Comparison of ENCODE assay signal across 8 cellular contexts in the genomic region with DNA sequence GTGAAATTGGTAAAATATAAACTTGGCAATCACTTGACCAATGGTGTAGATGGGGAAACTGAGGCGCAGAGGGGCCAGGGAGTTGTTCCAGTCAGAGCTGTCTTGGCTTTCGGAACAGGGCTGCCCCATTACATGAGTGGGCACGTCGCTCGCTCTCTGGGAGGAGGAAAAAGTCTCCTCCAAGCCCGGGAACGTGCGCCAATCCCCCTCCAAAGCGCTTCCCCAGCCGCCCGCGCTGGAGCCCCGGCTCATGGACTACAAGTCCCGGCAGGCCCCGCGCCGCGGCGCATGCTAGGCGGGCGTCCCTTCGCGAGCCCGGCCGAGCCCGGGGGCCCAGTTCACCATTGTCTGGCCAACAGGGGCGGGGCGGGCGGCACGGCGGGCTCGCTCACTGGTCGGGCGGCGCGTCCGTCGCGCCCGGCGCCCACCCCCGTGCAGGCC. TPM values are rescaled to one million over a fixed set of nuclear protein-coding genes. Genes with fewer than 3 reads are reported as not detected.
DNase-seq lines count a peak whose midpoint lies in the region; ATAC-seq and TF ChIP-seq lines count a peak whose summit lies in the region.

No MANE protein-coding gene starts in this region.

- H3K4me3 Mint-ChIP-seq in HFFc6, result peak overlapping the region; percentile 83

- WGBS in SK-N-SH (ENCODE audit: low lambda C conversion rate), result 4% methylated on average over 4 of the region's 42 CpGs

- peaks cover 9 to 22% of the 10 kb centered on the region in 2 experiments; a peak in 2 of 4 replicates for H3K4me1 ChIP-seq in SK-N-SH (ENCODE audit: control insufficient read depth in 1 of 2, insufficient read depth in 2 of 2, low read depth in 1 of 2, low read length in 1 of 2)

- H2AFZ ChIP-seq in SK-N-SH (ENCODE audit: low read depth), result peak overlapping the region; percentile 90

- no peaks in the 10 kb centered on the region for H3F3A ChIP-seq in SK-N-SH (replicated peaks; ENCODE audit: insufficient read depth)

- peak overlapping the region; percentile 43 to 61; a peak in 3 of 4 replicates for H3K4me3 ChIP-seq in SK-N-SH (ENCODE audit: low read depth in 2 of 2, low read length in 1 of 2)

- peak overlapping the region; percentile 86 for H3K27ac Mint-ChIP-seq in HFFc6

- H3K9me2 ChIP-seq in SK-N-SH, result no peaks in the 10 kb centered on the region

- peaks cover 53% of the 10 kb centered on the region for H3K4me1 Mint-ChIP-seq in HFFc6 (ENCODE audit: low read depth)

- no peak for TF ChIP-seq RAD21 in SK-N-SH (IDR thresholded peaks at IDR 0.05; ENCODE audit: low read length)

- no peaks in the 10 kb centered on the region for H3K9me3 Mint-ChIP-seq in HFFc6

- in situ Hi-C loops in G401 (cut with HindIII; ENCODE audit: low sequenced_read_pairs), result no loop called here

- H3K9ac ChIP-seq in SK-N-SH, result peak overlapping the region; percentile 26; the same call in 1 of the 2 replicates

- DNase-seq in G401 (ENCODE audit: low spot score) (peak; percentile 94), HFFc6 (peak; percentile 93), NCI-H1048 (lab: John Stamatoyannopoulos, UW) (peak; percentile 88), SK-N-SH (peak; percentile 100), globus pallidus (ENCODE audit: low spot score) (peak; percentile 95), omental fat pad (ENCODE audit: low spot score) (peak; percentile 91), superior temporal gyrus (ENCODE audit: extremely low spot score) (peak; percentile 90)
- DNase-seq in activated naive CD4-positive, alpha-beta T cell treated with anti-CD3 and anti-CD28 coated beads, Interleukin-2, amount 50 U/mL, for 16 hours, result peak; percentile 96

- no peak overlapping the region; a peak in 1 of 4 replicates for H3K27ac ChIP-seq in SK-N-SH (ENCODE audit: low read depth in 2 of 2, low read length in 1 of 2)

- POLR2A ChIA-PET in SK-N-SH (lab: Yijun Ruan, JAX), result no interaction called here

- H3K4me2 ChIP-seq in SK-N-SH, result peak overlapping the region; percentile 57

- peaks cover 6% of the 10 kb centered on the region for H3K36me3 Mint-ChIP-seq in HFFc6 (ENCODE audit: low read depth)

- ATAC-seq in omental fat pad (ENCODE audit: low FRiP score), result peak; percentile 96

- H3K36me3 ChIP-seq in SK-N-SH (replicated peaks in 1 of 2; ENCODE audit: control insufficient read depth in 1 of 2, insufficient read depth in 2 of 2, low read length in 1 of 2), result no peaks in the 10 kb centered on the region

- TF ChIP-seq CTCF in HFFc6 (IDR thresholded peaks at IDR 0.05) (no peak), SK-N-SH (IDR thresholded peaks at IDR 0.05) (no peak), omental fat pad (IDR thresholded peaks at IDR 0.05) (no peak)

- peaks cover 40% of the 10 kb centered on the region for H3K79me2 ChIP-seq in SK-N-SH (ENCODE audit: insufficient read depth)

- H3K9me3 ChIP-seq in SK-N-SH, result no peaks in the 10 kb centered on the region

- 0 out of 2 replicates have a peak, but pooled peaks cover 17% of the 10 kb centered on the region for H4K20me1 ChIP-seq in SK-N-SH (ENCODE audit: insufficient read depth)

- CTCF ChIA-PET in SK-N-SH (lab: Yijun Ruan, JAX), result interaction anchor here (0.7 to 3.3 kb wide), 3 partner anchors 8 to 83 kb away, joined by 3 to 13 read pairs (median 6); no protein-coding TSS in a partner anchor

- TF ChIP-seq EP300 in SK-N-SH (IDR thresholded peaks at IDR 0.05; ENCODE audit: borderline replicate concordance in 1 of 2, low read depth in 1 of 2, low read length in 1 of 2), result no peak

- H3K27me3 Mint-ChIP-seq in HFFc6 (ENCODE audit: insufficient read depth), result no peaks in the 10 kb centered on the region; the same call in 1 of the 2 replicates

- H3K27me3 ChIP-seq in SK-N-SH (ENCODE audit: insufficient read depth), result no peaks in the 10 kb centered on the region

TF ChIP-seq in SK-N-SH, 30 proteins besides CTCF, POLR2A, EP300 and RAD21 (continues in another document):
- TF ChIP-seq, protein P1, sequence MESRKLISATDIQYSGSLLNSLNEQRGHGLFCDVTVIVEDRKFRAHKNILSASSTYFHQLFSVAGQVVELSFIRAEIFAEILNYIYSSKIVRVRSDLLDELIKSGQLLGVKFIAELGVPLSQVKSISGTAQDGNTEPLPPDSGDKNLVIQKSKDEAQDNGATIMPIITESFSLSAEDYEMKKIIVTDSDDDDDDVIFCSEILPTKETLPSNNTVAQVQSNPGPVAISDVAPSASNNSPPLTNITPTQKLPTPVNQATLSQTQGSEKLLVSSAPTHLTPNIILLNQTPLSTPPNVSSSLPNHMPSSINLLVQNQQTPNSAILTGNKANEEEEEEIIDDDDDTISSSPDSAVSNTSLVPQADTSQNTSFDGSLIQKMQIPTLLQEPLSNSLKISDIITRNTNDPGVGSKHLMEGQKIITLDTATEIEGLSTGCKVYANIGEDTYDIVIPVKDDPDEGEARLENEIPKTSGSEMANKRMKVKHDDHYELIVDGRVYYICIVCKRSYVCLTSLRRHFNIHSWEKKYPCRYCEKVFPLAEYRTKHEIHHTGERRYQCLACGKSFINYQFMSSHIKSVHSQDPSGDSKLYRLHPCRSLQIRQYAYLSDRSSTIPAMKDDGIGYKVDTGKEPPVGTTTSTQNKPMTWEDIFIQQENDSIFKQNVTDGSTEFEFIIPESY (IDR thresholded peaks at IDR 0.05; ENCODE audit: borderline replicate concordance, low read depth), result no peak
- TF ChIP-seq, protein P2, sequence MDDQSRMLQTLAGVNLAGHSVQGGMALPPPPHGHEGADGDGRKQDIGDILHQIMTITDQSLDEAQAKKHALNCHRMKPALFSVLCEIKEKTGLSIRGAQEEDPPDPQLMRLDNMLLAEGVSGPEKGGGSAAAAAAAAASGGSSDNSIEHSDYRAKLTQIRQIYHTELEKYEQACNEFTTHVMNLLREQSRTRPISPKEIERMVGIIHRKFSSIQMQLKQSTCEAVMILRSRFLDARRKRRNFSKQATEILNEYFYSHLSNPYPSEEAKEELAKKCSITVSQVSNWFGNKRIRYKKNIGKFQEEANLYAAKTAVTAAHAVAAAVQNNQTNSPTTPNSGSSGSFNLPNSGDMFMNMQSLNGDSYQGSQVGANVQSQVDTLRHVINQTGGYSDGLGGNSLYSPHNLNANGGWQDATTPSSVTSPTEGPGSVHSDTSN (IDR thresholded peaks at IDR 0.05), result peak; percentile 92
- TF ChIP-seq TAF1 (IDR thresholded peaks at IDR 0.05; ENCODE audit: borderline replicate concordance, low read depth, low read length), result no peak
- no peak for TF ChIP-seq GATA2 (CRISPR knock-in tag; IDR thresholded peaks at IDR 0.05)
- TF ChIP-seq, protein P3, sequence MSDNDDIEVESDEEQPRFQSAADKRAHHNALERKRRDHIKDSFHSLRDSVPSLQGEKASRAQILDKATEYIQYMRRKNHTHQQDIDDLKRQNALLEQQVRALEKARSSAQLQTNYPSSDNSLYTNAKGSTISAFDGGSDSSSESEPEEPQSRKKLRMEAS (IDR thresholded peaks at IDR 0.05; ENCODE audit: low read depth), result peak; percentile 41; the same call in 1 of the 2 replicates
- TF ChIP-seq FOXM1 (IDR thresholded peaks at IDR 0.05; ENCODE audit: low read depth), result no peak
- TF ChIP-seq, protein P4, sequence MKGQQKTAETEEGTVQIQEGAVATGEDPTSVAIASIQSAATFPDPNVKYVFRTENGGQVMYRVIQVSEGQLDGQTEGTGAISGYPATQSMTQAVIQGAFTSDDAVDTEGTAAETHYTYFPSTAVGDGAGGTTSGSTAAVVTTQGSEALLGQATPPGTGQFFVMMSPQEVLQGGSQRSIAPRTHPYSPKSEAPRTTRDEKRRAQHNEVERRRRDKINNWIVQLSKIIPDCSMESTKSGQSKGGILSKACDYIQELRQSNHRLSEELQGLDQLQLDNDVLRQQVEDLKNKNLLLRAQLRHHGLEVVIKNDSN (IDR thresholded peaks at IDR 0.05; ENCODE audit: borderline replicate concordance, low read depth), result no peak
- TF ChIP-seq YY1 (IDR thresholded peaks at IDR 0.05; ENCODE audit: low read depth), result no peak
- peak; percentile 22; the same call in 1 of the 2 replicates for TF ChIP-seq ELF1 (IDR thresholded peaks at IDR 0.05)
- TF ChIP-seq FOXJ3 (CRISPR knock-in tag; IDR thresholded peaks at IDR 0.05), result no peak
- TF ChIP-seq SIN3A (IDR thresholded peaks at IDR 0.05; ENCODE audit: borderline replicate concordance, low read depth, low read length), result no peak

RNA-seq across cellular contexts. Expression of a gene that starts 0.3 kb away (rescaled TPM):
- total RNA-seq in G401 (2014; rRNA removed; shearing (Covaris generic)), result 67.1 and 74.6 TPM in 2 replicates
- total RNA-seq in HFFc6 (2021; fragmentation: NEBNext Ultra II Directional; extraction: Animal tissue kit (Norgen Biotek cat#: 25700)), result 10 to 100 TPM; 38.0 to 50.8 (median 41.0) TPM
- 29.5 and 31.4 TPM in 2 replicates for polyA plus RNA-seq in SK-N-SH (2012; rRNA removed)
- polyA plus RNA-seq in SK-N-SH (2012; cell fraction: cytosol; rRNA removed), result 10.7 and 20.6 TPM in 2 replicates
- 45.7 and 48.1 TPM in 2 replicates for polyA plus RNA-seq in SK-N-SH (2012; cell fraction: nucleus; rRNA removed)
- total RNA-seq in omental fat pad, result 10 to 100 TPM; 10.2 to 24.0 (median 13.2) TPM

RNA-seq across cellular contexts. Expression of a gene that starts 33.4 kb away (rescaled TPM):
- total RNA-seq in G401 (2014; rRNA removed; shearing (Covaris generic)), result 321 and 446 TPM in 2 replicates
- 100 to 1,000 TPM; 347 to 472 (median 438) TPM for total RNA-seq in HFFc6 (2021; fragmentation: NEBNext Ultra II Directional; extraction: Animal tissue kit (Norgen Biotek cat#: 25700))
- polyA plus RNA-seq in SK-N-SH (2012; rRNA removed), result 244 and 254 TPM in 2 replicates
- polyA plus RNA-seq in SK-N-SH (2012; cell fraction: cytosol; rRNA removed), result 83.4 and 117 TPM in 2 replicates
- 1,164 and 1,190 TPM in 2 replicates for polyA plus RNA-seq in SK-N-SH (2012; cell fraction: nucleus; rRNA removed)
- 100 to 1,000 TPM; 198 to 328 (median 324) TPM for total RNA-seq in omental fat pad

RNA-seq across cellular contexts. Expression of a gene that starts 35.3 kb away (rescaled TPM):
- 20.5 and 22.0 TPM in 2 replicates for total RNA-seq in G401 (2014; rRNA removed; shearing (Covaris generic))
- total RNA-seq in HFFc6 (2021; fragmentation: NEBNext Ultra II Directional; extraction: Animal tissue kit (Norgen Biotek cat#: 25700)), result 10 to 100 TPM; 13.3 to 19.9 (median 16.6) TPM
- 12.7 and 16.8 TPM in 2 replicates for polyA plus RNA-seq in SK-N-SH (2012; rRNA removed)
- 4.5 and 8.3 TPM in 2 replicates for polyA plus RNA-seq in SK-N-SH (2012; cell fraction: cytosol; rRNA removed)
- 34.8 and 53.1 TPM in 2 replicates for polyA plus RNA-seq in SK-N-SH (2012; cell fraction: nucleus; rRNA removed)
- 1 to 10 TPM; 2.9 to 9.5 (median 5.7) TPM for total RNA-seq in omental fat pad

RNA-seq across cellular contexts. Expression of a gene that starts 41.5 kb away (rescaled TPM):
- total RNA-seq in G401 (2014; rRNA removed; shearing (Covaris generic)), result 85.0 and 116 TPM in 2 replicates
- total RNA-seq in HFFc6 (2021; fragmentation: NEBNext Ultra II Directional; extraction: Animal tissue kit (Norgen Biotek cat#: 25700)), result 100 to 1,000 TPM in 3 of 6 experiments, 10 to 100 TPM in 3; 90.2 to 117 (median 103) TPM
- 41.0 and 42.9 TPM in 2 replicates for polyA plus RNA-seq in SK-N-SH (2012; rRNA removed)
- 32.7 and 42.2 TPM in 2 replicates for polyA plus RNA-seq in SK-N-SH (2012; cell fraction: cytosol; rRNA removed)
- polyA plus RNA-seq in SK-N-SH (2012; cell fraction: nucleus; rRNA removed), result 19.4 and 24.2 TPM in 2 replicates
- total RNA-seq in omental fat pad, result 10 to 100 TPM; 77.0 to 80.7 (median 80.3) TPM
